In genomic region chr4:128809477-128810330, GRCh38 we compare ENCODE assay signal across 1 cellular context.
A peak's percentile ranks its signal among the peaks of the same experiment; 100 is the strongest.
TF ChIP-seq lines count a peak whose summit lies in the region.

JADE1 (plus strand) TSS chr4:128809700; CDS start chr4:128831759, 22,059 bp downstream.

TF ChIP-seq in K562, 482 proteins besides CTCF, POLR2A, EP300 and RAD21 (continued from another document and continues in another):
- peak in 1 of 3 experiments; percentile 51; a peak in 2 of 6 replicates for TF ChIP-seq ZBTB11 (CRISPR knock-in tag; IDR thresholded peaks at IDR 0.05)
- TF ChIP-seq SNIP1 (IDR thresholded peaks at IDR 0.05; ENCODE audit: low read depth): no peak
- TF ChIP-seq SMAD1 (IDR thresholded peaks at IDR 0.05; ENCODE audit: low read depth, low read length, partially characterized antibody): no peak
- no peak for TF ChIP-seq ZNF133 (CRISPR knock-in tag; IDR thresholded peaks at IDR 0.05)
- TF ChIP-seq FOXA1 (IDR thresholded peaks at IDR 0.05; ENCODE audit: borderline replicate concordance): no peak
- TF ChIP-seq TAF1 (IDR thresholded peaks at IDR 0.05; ENCODE audit: control insufficient read depth, extremely low read depth, insufficient read depth, low read length, severe bottlenecking): peak; percentile 59
- TF ChIP-seq PTRF (tag; IDR thresholded peaks at IDR 0.05): no peak
- no peak for TF ChIP-seq HDAC3 (IDR thresholded peaks at IDR 0.05; ENCODE audit: borderline replicate concordance, partially characterized antibody)
- TF ChIP-seq ZNF395 (CRISPR knock-in tag; IDR thresholded peaks at IDR 0.05): peak; percentile 91
- peak in 1 of 2 experiments; percentile 74; a peak in 2 of 4 replicates for TF ChIP-seq NONO (IDR thresholded peaks at IDR 0.05; ENCODE audit: low read depth in 2 of 2, low read length in 1 of 2)
- TF ChIP-seq TOE1 (IDR thresholded peaks at IDR 0.05; ENCODE audit: borderline replicate concordance): no peak; the same call in 1 of the 2 replicates
- TF ChIP-seq TOE1 (CRISPR knock-in tag; IDR thresholded peaks at IDR 0.05; ENCODE audit: borderline replicate concordance, low read depth): no peak
- no peak for TF ChIP-seq DIDO1 (tag; IDR thresholded peaks at IDR 0.05; ENCODE audit: low read depth)
- peak; percentile 26 for TF ChIP-seq POLR2H (tag; IDR thresholded peaks at IDR 0.05; ENCODE audit: low read depth)
- TF ChIP-seq SMC3 (conservative IDR thresholded peaks at IDR 0.05; ENCODE audit: insufficient read depth, low read depth, low read length): peak; percentile 83
- TF ChIP-seq CEBPG (CRISPR knock-in tag; IDR thresholded peaks at IDR 0.05): no peak
- TF ChIP-seq CEBPG (tag; conservative IDR thresholded peaks at IDR 0.05 in 1 of 2, IDR thresholded peaks at IDR 0.05 in 1 of 2): no peak
- TF ChIP-seq HNRNPL (IDR thresholded peaks at IDR 0.05; ENCODE audit: low read depth, low read length): no peak; the same call in 1 of the 2 replicates
- TF ChIP-seq GMEB1 (CRISPR knock-in tag; IDR thresholded peaks at IDR 0.05): no peak
- no peak for TF ChIP-seq OTX1 (CRISPR knock-in tag; IDR thresholded peaks at IDR 0.05)
- no peak for TF ChIP-seq ZNF586 (CRISPR knock-in tag; conservative IDR thresholded peaks at IDR 0.05)
- TF ChIP-seq NCOA4 (IDR thresholded peaks at IDR 0.05; ENCODE audit: partially characterized antibody): no peak
- TF ChIP-seq USF1 (CRISPR knock-in tag; IDR thresholded peaks at IDR 0.05): no peak
- TF ChIP-seq KDM5B (IDR thresholded peaks at IDR 0.05; ENCODE audit: insufficient replicate concordance, low read depth, low read length): no peak
- TF ChIP-seq DLX4 (CRISPR knock-in tag; IDR thresholded peaks at IDR 0.05): no peak
- TF ChIP-seq SMARCA4 (IDR thresholded peaks at IDR 0.05): no peak
- TF ChIP-seq ZNF445 (CRISPR knock-in tag; IDR thresholded peaks at IDR 0.05; ENCODE audit: low read depth): no peak
- no peak for TF ChIP-seq BACH1 (tag; IDR thresholded peaks at IDR 0.05)
- TF ChIP-seq SAFB2 (IDR thresholded peaks at IDR 0.05; ENCODE audit: borderline replicate concordance, low read depth, low read length, severe bottlenecking): no peak
- TF ChIP-seq ZNF780A (CRISPR knock-in tag; IDR thresholded peaks at IDR 0.05): no peak
- TF ChIP-seq RBM14 (IDR thresholded peaks at IDR 0.05; ENCODE audit: borderline replicate concordance, insufficient read depth, low read depth, low read length): no peak
- TF ChIP-seq NCOA1 (IDR thresholded peaks at IDR 0.05; ENCODE audit: low read depth): no peak
- TF ChIP-seq ZNF444 (CRISPR knock-in tag; IDR thresholded peaks at IDR 0.05): no peak
- TF ChIP-seq POLR3G (IDR thresholded peaks at IDR 0.05; ENCODE audit: extremely low read depth, insufficient read length, insufficient replicate concordance): no peak
- TF ChIP-seq ZZZ3 (IDR thresholded peaks at IDR 0.05): no peak
- TF ChIP-seq HMG20A (CRISPR knock-in tag; conservative IDR thresholded peaks at IDR 0.05): no peak
- TF ChIP-seq FOXK2 (conservative IDR thresholded peaks at IDR 0.05 in 1 of 2, IDR thresholded peaks at IDR 0.05 in 1 of 2; ENCODE audit: low read depth in 2 of 2): no peak
- TF ChIP-seq BCOR (IDR thresholded peaks at IDR 0.05): no peak; the same call in 1 of the 2 replicates
- TF ChIP-seq SRF (CRISPR knock-in tag; IDR thresholded peaks at IDR 0.05): 0 out of 4 replicates have a peak, but pooled peaks of 1 of the 2 experiments have one; percentile 64
- no peak for TF ChIP-seq CREB5 (CRISPR knock-in tag; IDR thresholded peaks at IDR 0.05)
- TF ChIP-seq ZBTB2 (IDR thresholded peaks at IDR 0.05): no peak
- no peak for TF ChIP-seq ETV1 (tag; conservative IDR thresholded peaks at IDR 0.05; ENCODE audit: low read depth)
- no peak for TF ChIP-seq ZNF507 (tag; conservative IDR thresholded peaks at IDR 0.05)
- TF ChIP-seq ARID2 (IDR thresholded peaks at IDR 0.05): no peak
- TF ChIP-seq ZFPM2 (CRISPR knock-in tag; IDR thresholded peaks at IDR 0.05): no peak
- TF ChIP-seq ETS1 (conservative IDR thresholded peaks at IDR 0.05; ENCODE audit: control insufficient read depth, low read depth, low read length): peak; percentile 53; the same call in 1 of the 2 replicates
- TF ChIP-seq NFXL1 (CRISPR knock-in tag; IDR thresholded peaks at IDR 0.05): no peak
- TF ChIP-seq ATF2 (CRISPR knock-in tag; IDR thresholded peaks at IDR 0.05): no peak
- no peak for TF ChIP-seq STAT6 (CRISPR knock-in tag; IDR thresholded peaks at IDR 0.05)
- TF ChIP-seq PCBP2 (IDR thresholded peaks at IDR 0.05; ENCODE audit: low read depth, low read length, poor library complexity, severe bottlenecking): no peak
- peak; percentile 80 for TF ChIP-seq CCNT2 (IDR thresholded peaks at IDR 0.05; ENCODE audit: borderline replicate concordance, extremely low read depth, insufficient read length, low read depth, low read length)
- TF ChIP-seq RBM39 (optimal IDR thresholded peaks at IDR 0.05; ENCODE audit: low read depth, low read length): no peak
- 0 out of 2 replicates have a peak, but pooled peaks have one; percentile 32 for TF ChIP-seq CC2D1A (IDR thresholded peaks at IDR 0.05)
- TF ChIP-seq ZNF707 (CRISPR knock-in tag; conservative IDR thresholded peaks at IDR 0.05): no peak
- no peak for TF ChIP-seq SRSF7 (optimal IDR thresholded peaks at IDR 0.05; ENCODE audit: low read depth, low read length)
- TF ChIP-seq FOXM1 (IDR thresholded peaks at IDR 0.05; ENCODE audit: low read depth): no peak
- peak; percentile 60; the same call in 1 of the 2 replicates for TF ChIP-seq FOXM1 (CRISPR knock-in tag; IDR thresholded peaks at IDR 0.05; ENCODE audit: low read depth)
